Comparison of ENCODE assay signal across 10 cellular contexts in the genomic region with DNA sequence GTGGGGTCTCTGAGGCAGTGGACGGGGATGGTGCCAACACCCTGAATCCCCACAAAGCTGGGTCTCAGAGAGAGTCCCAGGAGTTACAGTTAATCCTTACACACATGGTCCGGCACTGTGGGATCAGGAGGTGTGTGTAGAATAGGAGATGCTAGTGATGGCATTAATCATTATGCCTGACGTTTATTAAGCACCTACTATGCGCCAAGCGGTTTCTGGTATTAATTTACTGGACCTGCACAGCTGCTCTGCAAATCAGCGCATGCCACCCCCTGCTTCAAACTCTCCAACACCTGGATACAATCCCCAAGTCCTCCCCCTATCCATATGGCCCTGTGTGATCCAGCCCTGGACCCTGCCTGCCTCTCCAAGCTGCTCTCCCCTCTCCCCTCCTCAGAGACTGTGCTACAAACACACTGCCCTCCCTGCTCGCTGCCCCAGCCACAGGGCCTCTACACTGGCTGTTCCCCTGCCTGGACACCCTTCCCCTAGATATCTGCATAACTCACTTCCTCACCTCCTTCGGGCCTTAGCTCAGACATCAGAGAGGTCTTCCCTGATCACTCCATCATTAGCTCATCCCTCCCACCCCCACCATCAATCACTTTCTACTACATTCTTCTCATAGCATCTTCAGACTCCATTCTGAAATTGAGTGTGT.
DNase-seq lines count a peak whose midpoint lies in the region; ATAC-seq and TF ChIP-seq lines count a peak whose summit lies in the region.
"Had no signal": no experiment of that assay in that cellular context is flagged by ENCODE, and none has a peak within 500 bp of the region (broad histone marks: within the 10 kb centered on the region; RNA-seq: fewer than 3 reads in every experiment).

No MANE protein-coding gene starts in this region.

- peaks cover 0 to 83% (median 46%) of the 10 kb centered on the region in 9 donors for H3K36me3 ChIP-seq in heart right ventricle
- no peaks in the 10 kb centered on the region for H3K36me3 ChIP-seq in uterus

- ATAC-seq in heart right ventricle (peak in 1 of 8 donors; percentile 1), left cardiac atrium (no peak), GM19324 (IDR thresholded peaks at IDR 0.05; ENCODE audit: low FRiP score, unreplicated experiment) (no peak)

- no peak for TF ChIP-seq POLR2A in uterus (IDR thresholded peaks at IDR 0.05)

- H3K27ac Mint-ChIP-seq in nephron progenitor cell, result peak overlapping the region; percentile 67

- no peaks in the 10 kb centered on the region for H3K9me3 Mint-ChIP-seq in nephron progenitor cell

- DNase-seq in heart right ventricle, result no peak
- DNase-seq in left cardiac atrium, result no peak
- DNase-seq in nephron progenitor cell, result no peak
- no peak for DNase-seq in uterus
- no peak for DNase-seq in AG08396 (ENCODE audit: low spot score)
- DNase-seq in stimulated activated CD4-positive, alpha-beta T cell treated with anti-CD3 and anti-CD28 coated beads, Interleukin-4, amount 100 ng/mL, for 4 hours, result no peak
- DNase-seq: activated CD4-positive, alpha-beta T cell treated with anti-CD3 and anti-CD28 coated beads, Interleukin-2, amount 50 U/mL, for 1 hour had no signal

- peak overlapping the region; percentile 82 to 99 (median 87) for H3K27ac ChIP-seq in heart right ventricle
- H3K27ac ChIP-seq in cingulate gyrus (ENCODE audit: low read depth, low read length), result peak overlapping the region; percentile 91
- H3K27ac ChIP-seq in uterus, result peak overlapping the region; percentile 87

- intact Hi-C loops in heart right ventricle (cut with DNase I), result loop anchor here in 7 of 10 donors (5.0 to 10.0 kb wide), 9 partner anchors 41 to 384 kb away; partner anchors contain the start of gene NCOR2 (in 2 of the 7)
- intact Hi-C loops in left cardiac atrium (cut with DNase I), result loop anchor here (10.0 kb wide), 2 partner anchors 124 to 184 kb away; partner anchors contain the start of gene NCOR2 (in 2 of the 2)
- intact Hi-C loops in uterus (cut with DNase I; ENCODE audit: low total_unique reads), result loop anchor here (10.0 kb wide), 1 partner anchor 384 kb away; no protein-coding TSS in a partner anchor

- peak overlapping the region in 2 of 10 donors; percentile 9 to 23 for H3K4me3 ChIP-seq in heart right ventricle
- no peak overlapping the region for H3K4me3 ChIP-seq in uterus
- H3K4me3 ChIP-seq: HAP-1 had no signal

- peaks cover 9% of the 10 kb centered on the region for H3K36me3 Mint-ChIP-seq in nephron progenitor cell (ENCODE audit: low read depth)

- peaks cover 41% of the 10 kb centered on the region for H3K4me1 Mint-ChIP-seq in nephron progenitor cell

- 51 to 53% methylated on average over 8 of the region's 8 CpGs for WGBS in heart right ventricle, 2 donors

- H3K9me3 ChIP-seq in heart right ventricle, result no peaks in the 10 kb centered on the region
- H3K9me3 ChIP-seq in uterus, result no peaks in the 10 kb centered on the region
- H3K9me3 ChIP-seq: HAP-1 had no signal

- no peaks in the 10 kb centered on the region for H3K27me3 Mint-ChIP-seq in nephron progenitor cell (ENCODE audit: low read depth, poor library complexity)

- TF ChIP-seq CTCF in heart right ventricle (IDR thresholded peaks at IDR 0.05) (no peak), nephron progenitor cell (IDR thresholded peaks at IDR 0.05) (no peak), uterus (IDR thresholded peaks at IDR 0.05) (no peak)

- H3K4me1 ChIP-seq in heart right ventricle, result peaks cover 45 to 78% (median 62%) of the 10 kb centered on the region in 9 donors
- peaks cover 38 to 40% of the 10 kb centered on the region in 2 donors for H3K4me1 ChIP-seq in uterus
- H3K4me1 ChIP-seq: HAP-1 had no signal

- H3K27me3 ChIP-seq in heart right ventricle (no peaks in the 10 kb centered on the region), uterus (no peaks in the 10 kb centered on the region)

- H3K4me3 Mint-ChIP-seq in nephron progenitor cell, result no peak overlapping the region
